ENCODE assay signal across 14 cellular contexts in the genomic region with DNA sequence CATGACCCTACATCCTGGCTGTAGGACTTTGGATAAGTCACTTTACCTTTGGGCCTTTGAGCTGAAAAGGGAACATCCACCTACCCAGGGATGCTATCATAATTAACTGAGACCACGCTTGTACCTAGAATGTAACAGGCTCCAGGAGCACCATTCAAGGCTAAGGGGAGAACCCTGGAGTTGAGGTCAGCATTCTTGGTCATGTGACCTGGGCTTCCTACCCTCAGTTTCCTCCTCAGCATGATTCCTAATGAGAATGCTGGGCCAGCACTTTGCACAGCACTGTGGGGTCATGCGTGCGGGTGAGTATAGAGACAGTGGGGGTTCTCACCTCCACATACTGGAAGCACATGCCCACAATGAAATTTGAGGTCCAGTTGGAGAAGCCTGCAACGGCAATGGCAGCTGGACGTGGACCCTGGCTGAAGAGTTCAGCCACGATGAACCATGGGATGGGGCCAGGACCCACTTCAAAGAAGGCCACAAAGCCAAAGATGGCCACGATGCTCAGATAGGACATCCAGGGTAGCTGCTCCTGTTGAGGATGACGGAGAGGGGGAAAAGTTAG. TPM values are rescaled to one million over a fixed set of nuclear protein-coding genes. Genes with fewer than 3 reads are reported as not detected.
DNase-seq lines count a peak whose midpoint lies in the region; ATAC-seq and TF ChIP-seq lines count a peak whose summit lies in the region.
"Had no signal": no experiment of that assay in that cellular context is flagged by ENCODE, and none has a peak within 500 bp of the region (broad histone marks: within the 10 kb centered on the region; RNA-seq: fewer than 3 reads in every experiment).

No MANE protein-coding gene starts in this region.

- peak overlapping the region; percentile 82 for H3K27ac Mint-ChIP-seq in stimulated activated memory B cell treated with anti-CD40 and anti-IgM and Interleukin-4, amounts not matched to agents 10 μg/mL and 1 μg/mL and 100 μg/mL, for 72 hours

- H3K4me1 ChIP-seq in cardiac muscle cell (ENCODE audit: low read depth), result peaks cover 12% of the 10 kb centered on the region

- peaks cover 79% of the 10 kb centered on the region for H3K4me1 Mint-ChIP-seq in stimulated activated memory B cell treated with anti-CD40 and anti-IgM and Interleukin-4, amounts not matched to agents 10 μg/mL and 1 μg/mL and 100 μg/mL, for 72 hours

- intact Hi-C loops in left cardiac atrium (cut with DNase I), result no loop called here

- TF ChIP-seq CTCF in cardiac muscle cell (IDR thresholded peaks at IDR 0.05; ENCODE audit: low read depth, low read length) (no peak), RWPE1 (conservative IDR thresholded peaks at IDR 0.05; ENCODE audit: low read depth) (no peak)

- peaks cover 61% of the 10 kb centered on the region for H3K36me3 Mint-ChIP-seq in stimulated activated memory B cell treated with anti-CD40 and anti-IgM and Interleukin-4, amounts not matched to agents 10 μg/mL and 1 μg/mL and 100 μg/mL, for 72 hours

- H3K36me3 ChIP-seq in cardiac muscle cell, result peaks cover 43% of the 10 kb centered on the region

- H3K9me3 ChIP-seq in cardiac muscle cell (ENCODE audit: low read depth), result no peaks in the 10 kb centered on the region

- CTCF ChIA-PET in RWPE1 (lab: Yijun Ruan, JAX), result interaction anchor here (0.6 to 2.1 kb wide), 3 partner anchors 14 to 230 kb away, joined by 4 to 9 read pairs (median 6); no protein-coding TSS in a partner anchor

- no peaks in the 10 kb centered on the region for H3K27me3 ChIP-seq in cardiac muscle cell

- POLR2A ChIA-PET in RWPE1 (lab: Yijun Ruan, JAX; ENCODE audit: low non-redundant PET), result no interaction called here

- no peak for DNase-seq in cardiac muscle cell (ENCODE audit: low read depth in 1 of 2, low spot score in 1 of 2)
- DNase-seq in left cardiac atrium, result no peak
- no peak for DNase-seq in RWPE1 (ENCODE audit: low spot score)
- DNase-seq in epithelial cell of prostate (ENCODE audit: low read depth, low spot score), result no peak
- no peak for DNase-seq in KBM-7
- no peak for DNase-seq in NCI-H1930 (lab: John Stamatoyannopoulos, UW)
- DNase-seq: activated T-cell treated with anti-CD3 and anti-CD28 coated beads, Interleukin-2, amount 50 U/mL, for 4 hours; amygdala; KG1; NCI-H1105 treated with DMSO at 0.1 percent for 48 hours had no signal

- no peak overlapping the region for H3K4me3 Mint-ChIP-seq in stimulated activated memory B cell treated with anti-CD40 and anti-IgM and Interleukin-4, amounts not matched to agents 10 μg/mL and 1 μg/mL and 100 μg/mL, for 72 hours
- H3K4me3 Mint-ChIP-seq: activated T-cell treated with anti-CD3 and anti-CD28 coated beads, Interleukin-2, amount 50 U/mL, for 4 hours had no signal

- no peak overlapping the region for H3K4me3 ChIP-seq in cardiac muscle cell

- H3K9me3 Mint-ChIP-seq in stimulated activated memory B cell treated with anti-CD40 and anti-IgM and Interleukin-4, amounts not matched to agents 10 μg/mL and 1 μg/mL and 100 μg/mL, for 72 hours, result no peaks in the 10 kb centered on the region
- H3K9me3 Mint-ChIP-seq: activated T-cell treated with anti-CD3 and anti-CD28 coated beads, Interleukin-2, amount 50 U/mL, for 4 hours had no signal

- ATAC-seq in left cardiac atrium (no peak), HG03565 (IDR thresholded peaks at IDR 0.05; ENCODE audit: unreplicated experiment) (no peak)
- ATAC-seq in stimulated activated memory B cell treated with anti-CD40 and anti-IgM and Interleukin-4, amounts not matched to agents 10 μg/mL and 1 μg/mL and 100 μg/mL, for 72 hours, result no peak
- ATAC-seq: activated CD4-positive, CD25-positive, alpha-beta regulatory T cell treated with anti-CD3 and anti-CD28 coated beads, Interleukin-2, amount 50 U/mL, for 24 hours; activated T-cell treated with anti-CD3 and anti-CD28 coated beads, Interleukin-2, amount 50 U/mL, for 4 hours had no signal

- no peaks in the 10 kb centered on the region for H3K27me3 Mint-ChIP-seq in stimulated activated memory B cell treated with anti-CD40 and anti-IgM and Interleukin-4, amounts not matched to agents 10 μg/mL and 1 μg/mL and 100 μg/mL, for 72 hours

- in situ Hi-C loops in KBM-7 (cut with MboI; ENCODE audit: low pct_unique_long_range_greater_than_20kb, low sequenced_read_pairs), result no loop called here

- H3K27ac ChIP-seq in cardiac muscle cell (peak overlapping the region; percentile 30), RWPE1 (peak overlapping the region; percentile 97), epithelial cell of prostate (peak overlapping the region; percentile 98)
- H3K27ac ChIP-seq: parathyroid adenoma had no signal

RNA-seq across cellular contexts. Expression of a gene that starts 31.3 kb away (rescaled TPM):
- total RNA-seq in cardiac muscle cell, result 714 and 748 TPM in 2 replicates
- 215 and 243 TPM in 2 replicates for polyA plus RNA-seq in cardiac muscle cell
- total RNA-seq in left cardiac atrium, result 10 to 100 TPM; 10.9 to 12.9 TPM

Comparison
In these comparisons a context has a peak if more than half of its experiments do, and no peak if none do; other contexts are left out.
1. RNA of a gene that starts 31.3 kb away (total RNA-seq): 714 to 748 TPM in cardiac muscle cell; 10.9 to 12.9 TPM in left cardiac atrium; every median in the first group is over 10 times any median in the second.
2. H3K27ac ChIP-seq: peak in every context shown above with its lines; median percentile 98 in epithelial cell of prostate; 97 in RWPE1; 30 in cardiac muscle cell.